Comparison of ENCODE assay signal across 23 cellular contexts in the genomic region with DNA sequence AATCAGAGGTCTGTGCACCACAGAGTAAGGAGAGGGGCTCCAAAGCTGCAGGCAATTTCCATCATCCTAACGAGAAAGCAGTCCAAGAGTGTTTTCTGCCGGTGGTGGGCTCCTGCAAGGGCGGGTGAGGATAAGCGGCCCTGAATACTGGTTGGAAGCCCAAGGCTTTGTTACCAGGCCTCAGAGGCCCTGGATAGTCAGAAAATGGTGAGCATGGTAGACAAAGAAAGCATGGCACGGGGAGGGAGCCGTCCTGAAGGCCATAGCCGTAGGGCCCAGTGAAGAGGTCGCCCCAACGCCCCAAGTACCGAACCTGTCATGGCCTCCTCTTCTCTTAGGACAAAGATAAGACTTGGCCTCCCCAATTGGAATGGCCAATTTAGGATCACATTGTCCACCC.
"Had no signal": no experiment of that assay in that cellular context is flagged by ENCODE, and none has a peak within 500 bp of the region (broad histone marks: within the 10 kb centered on the region; RNA-seq: fewer than 3 reads in every experiment).

No MANE protein-coding gene starts in this region.

- H3K27me3 ChIP-seq: colonic mucosa, esophagus squamous epithelium, heart right ventricle, left lung had no signal

- H3K36me3 ChIP-seq: colonic mucosa, esophagus squamous epithelium, gastrocnemius medialis, left lung, lower lobe of right lung had no signal

- H3K4me1 ChIP-seq: colonic mucosa, left lung, lower lobe of right lung had no signal

- H3K36me3 Mint-ChIP-seq: naive B cell had no signal

- H3K4me1 Mint-ChIP-seq: endodermal cell, naive B cell had no signal

- H3K4me3 ChIP-seq: colonic mucosa, esophagus squamous epithelium, gastrocnemius medialis, heart right ventricle, left lung, lower lobe of right lung had no signal

- H3K27ac Mint-ChIP-seq: dendritic cell treated with granulocyte-macrophage colony-stimulating factor and Interleukin-4, amounts not matched to agents 40 ng/mL and 50 ng/mL, for 4 days; effector memory CD8-positive, alpha-beta T cell; endodermal cell; naive B cell had no signal

- DNase-seq: colonic mucosa; cortex of kidney; effector CD8-positive, alpha-beta T cell; effector memory CD8-positive, alpha-beta T cell; endodermal cell; erythroblast; esophagus squamous epithelium; foreskin fibroblast; foreskin melanocyte; gastrocnemius medialis; head of caudate nucleus; heart right ventricle; hippocampal formation; left cardiac atrium; left lung; left ventricle myocardium superior; lower lobe of right lung; mesenchymal stem cell; midbrain; naive B cell had no signal

- ATAC-seq: effector memory CD8-positive, alpha-beta T cell; esophagus mucosa; gastrocnemius medialis; left lung; lower lobe of right lung had no signal

- H3K9me3 Mint-ChIP-seq: dendritic cell treated with granulocyte-macrophage colony-stimulating factor and Interleukin-4, amounts not matched to agents 40 ng/mL and 50 ng/mL, for 4 days; effector memory CD8-positive, alpha-beta T cell; endodermal cell; naive B cell had no signal

- H3K4me3 Mint-ChIP-seq: dendritic cell treated with granulocyte-macrophage colony-stimulating factor and Interleukin-4, amounts not matched to agents 40 ng/mL and 50 ng/mL, for 4 days; effector memory CD8-positive, alpha-beta T cell; endodermal cell; naive B cell had no signal

- H3K27ac ChIP-seq: colonic mucosa, epithelial cell of prostate, gastrocnemius medialis, heart right ventricle, left lung, lower lobe of right lung had no signal

- H3K9me3 ChIP-seq: colonic mucosa, esophagus squamous epithelium, gastrocnemius medialis, heart right ventricle, left lung, lower lobe of right lung had no signal
